27 cellular contexts compared by ENCODE assay signal in the genomic region with DNA sequence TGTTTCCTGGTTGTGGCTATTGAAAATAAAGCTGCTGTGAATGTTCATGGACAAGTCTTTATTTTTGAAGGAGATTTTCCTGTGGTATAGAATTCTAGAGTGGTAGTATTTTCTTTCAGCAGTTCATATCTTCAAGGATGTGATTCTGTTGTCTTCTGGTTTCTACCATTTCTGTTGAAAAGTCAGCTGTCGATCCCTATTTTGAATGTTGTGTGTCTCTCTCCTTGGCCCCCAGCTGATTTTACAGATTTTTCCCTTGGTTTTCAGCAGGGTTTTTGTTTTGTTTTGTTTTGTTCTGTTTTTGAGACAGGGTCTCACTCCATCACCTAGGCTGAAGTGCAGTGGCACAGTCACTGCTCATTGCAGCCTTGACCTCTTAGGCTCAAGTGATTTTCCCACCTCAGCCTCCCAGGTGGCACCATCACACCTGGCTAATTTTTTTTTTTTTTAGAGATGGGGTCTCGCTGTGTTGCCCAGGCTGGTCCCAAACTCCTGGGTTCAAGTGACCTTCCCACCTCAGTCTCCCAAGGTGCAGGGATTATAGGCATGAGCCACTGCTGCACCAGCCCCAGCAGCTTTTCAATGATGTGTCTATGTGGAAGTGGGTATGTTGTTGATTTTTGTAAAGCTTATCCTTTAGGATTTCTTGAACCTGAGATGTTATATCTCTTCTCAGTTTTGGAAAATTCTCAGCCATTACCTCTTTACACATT. TPM values are rescaled to one million over a fixed set of nuclear protein-coding genes. Genes with fewer than 3 reads are reported as not detected.
A peak's percentile ranks its signal among the peaks of the same experiment; 100 is the strongest.
DNase-seq lines count a peak whose midpoint lies in the region; ATAC-seq, FAIRE-seq and TF ChIP-seq lines count a peak whose summit lies in the region.
"Had no signal": no experiment of that assay in that cellular context is flagged by ENCODE, and none has a peak within 500 bp of the region (broad histone marks: within the 10 kb centered on the region; RNA-seq: fewer than 3 reads in every experiment).

No MANE protein-coding gene starts in this region.

- no peaks in the 10 kb centered on the region for H4K20me1 ChIP-seq in K562 (replicated peaks; ENCODE audit: control insufficient read depth, insufficient read depth, low read length)
- H4K20me1 ChIP-seq: BLaER1 had no signal

- H3K27me3 Mint-ChIP-seq in WTC11 (ENCODE audit: low read depth), result no peaks in the 10 kb centered on the region

- H2AFZ ChIP-seq in K562 (ENCODE audit: low read depth, low read length), result no peak overlapping the region

- peaks cover 12% of the 10 kb centered on the region for H3K9me3 Mint-ChIP-seq in WTC11
- H3K9me3 Mint-ChIP-seq: CD4-positive, alpha-beta memory T cell; CD8-positive, alpha-beta memory T cell had no signal

- intact Hi-C loops in K562 (cut with micrococcal nuclease), result no loop called here

- no TSS peak for BruUV-seq in K562 (replicated peaks; lab: Mats Ljungman, UMichigan)

- H3K27ac Mint-ChIP-seq in WTC11, result no peak overlapping the region
- H3K27ac Mint-ChIP-seq: CD4-positive, alpha-beta memory T cell; CD4-positive, CD25-positive, alpha-beta regulatory T cell had no signal

- H3K36me3 Mint-ChIP-seq in WTC11, result no peaks in the 10 kb centered on the region
- H3K36me3 Mint-ChIP-seq: CD14-positive monocyte; CD4-positive, CD25-positive, alpha-beta regulatory T cell; CD8-positive, alpha-beta memory T cell had no signal

- H3K9me3 ChIP-seq in K562 (replicated peaks; ENCODE audit: control insufficient read depth, insufficient read depth, low read depth, low read length), result no peaks in the 10 kb centered on the region
- no peaks in the 10 kb centered on the region for H3K9me3 ChIP-seq in small intestine (ENCODE audit: control insufficient read depth, low read depth)
- H3K9me3 ChIP-seq: BE2C had no signal

- H3K4me1 ChIP-seq in K562 (replicated peaks in 1 of 2; ENCODE audit: control insufficient read depth in 2 of 2, insufficient read depth in 2 of 2, low read length in 2 of 2), result no peaks in the 10 kb centered on the region
- H3K4me1 ChIP-seq in small intestine (ENCODE audit: control insufficient read depth in 2 of 2, insufficient read depth in 1 of 2, low read depth in 1 of 2, low read length in 1 of 2), result no peaks in the 10 kb centered on the region
- H3K4me1 ChIP-seq: BE2C had no signal

- CTCF ChIA-PET in WTC11 (lab: Charles Lee) (interaction anchor here (0.8 to 1.5 kb wide), 2 partner anchors 152 to 191 kb away, joined by 3 to 4 read pairs; a partner anchor contains a TSS), K562 (lab: Yijun Ruan, JAX; ENCODE audit: low intra/inter-chr PET ratio) (no interaction called here)

- TF ChIP-seq CTCF in WTC11 (IDR thresholded peaks at IDR 0.05), result no peak
- no peak for TF ChIP-seq CTCF in K562 (IDR thresholded peaks at IDR 0.05 in 2 of 3, conservative IDR thresholded peaks at IDR 0.05 in 1 of 3; ENCODE audit: insufficient read depth in 2 of 3, low read depth in 1 of 3, low read length in 3 of 3)

- TF ChIP-seq EP300 in K562 (IDR thresholded peaks at IDR 0.05; ENCODE audit: low read length), result no peak

- no peak overlapping the region for H3K9ac ChIP-seq in K562 (ENCODE audit: insufficient read depth in 1 of 2, low read depth in 2 of 2, low read length in 2 of 2)
- H3K9ac ChIP-seq: BLaER1 had no signal

- POLR2A ChIA-PET in WTC11 (lab: Charles Lee) (no interaction called here), K562 (lab: Yijun Ruan, JAX) (interaction anchor here (0.6 to 1.0 kb wide), 3 partner anchors 12 to 145 kb away, joined by 3 to 4 read pairs (median 3); no protein-coding TSS in a partner anchor)

- TF ChIP-seq POLR2A in K562 (conservative IDR thresholded peaks at IDR 0.05), result no peak
- TF ChIP-seq POLR2A in erythroblast (IDR thresholded peaks at IDR 0.05; ENCODE audit: low read length), result no peak

- no peaks in the 10 kb centered on the region for H3K79me2 ChIP-seq in K562 (ENCODE audit: control insufficient read depth, insufficient read depth, low read length)

- no peak for TF ChIP-seq RAD21 in K562 (CRISPR knock-in tag; conservative IDR thresholded peaks at IDR 0.05 in 1 of 2, IDR thresholded peaks at IDR 0.05 in 1 of 2)

- H3K4me3 ChIP-seq in K562 (no peak overlapping the region), small intestine (ENCODE audit: low read depth in 1 of 2, low read length in 2 of 2) (no peak overlapping the region)
- H3K4me3 ChIP-seq: BLaER1, GM12878 had no signal

- WGBS in K562 (ENCODE audit: insufficient coverage, low coverage, missing lambda C conversion rate), result 86% methylated on average over 2 of the region's 2 CpGs
- 88 to 96% (median 96%) methylated on average over 2 of the region's 2 CpGs for WGBS in small intestine, 3 donors

- no peaks in the 10 kb centered on the region for H3K9me1 ChIP-seq in K562 (ENCODE audit: control insufficient read depth, insufficient read depth, low read length)

- DNase-seq in WTC11 (ENCODE audit: low spot score), result no peak
- no peak for DNase-seq in K562 (ENCODE audit: extremely low read depth in 1 of 4, low spot score in 3 of 4)
- peak; percentile 24 for DNase-seq in mesenteric fat pad (ENCODE audit: low spot score)
- DNase-seq in T-helper 1 cell, result no peak
- no peak for DNase-seq in erythroblast (lab: John Stamatoyannopoulos, UW)
- DNase-seq in small intestine, result no peak
- DNase-seq: 8988T; ACHN; BE2C; C1 segment of cervical spinal cord; CD4-positive, alpha-beta memory T cell; CD4-positive, CD25-positive, alpha-beta regulatory T cell; CD8-positive, alpha-beta memory T cell; COR-L47; DMS 273 treated with DMSO at 0.1 percent for 48 hours; DMS153; DMS53; DMS79; DND-41; EL; GDM1 had no signal

- no peak overlapping the region for H3K4me3 Mint-ChIP-seq in WTC11
- H3K4me3 Mint-ChIP-seq: CD14-positive monocyte; CD4-positive, CD25-positive, alpha-beta regulatory T cell; CD8-positive, alpha-beta memory T cell had no signal

- peaks cover 11% of the 10 kb centered on the region for H3K4me1 Mint-ChIP-seq in WTC11
- H3K4me1 Mint-ChIP-seq: CD14-positive monocyte; CD4-positive, alpha-beta memory T cell; CD4-positive, CD25-positive, alpha-beta regulatory T cell; CD8-positive, alpha-beta memory T cell had no signal

- FAIRE-seq in K562 (lab: Jason Lieb, UNC) (no peak), small intestine (lab: Jason Lieb, UNC) (no peak)
- FAIRE-seq: A204.1, GM12878, GM12892, GM18507 had no signal

- no peak for ATAC-seq in WTC11
- no peak for ATAC-seq in K562
- ATAC-seq: GM12878 had no signal

- H3K4me2 ChIP-seq in K562 (ENCODE audit: insufficient read depth, low read length), result no peak overlapping the region
- H3K4me2 ChIP-seq: BLaER1 had no signal

- H3K36me3 ChIP-seq in K562 (ENCODE audit: control insufficient read depth, insufficient read depth, low read length) (peaks cover 46% of the 10 kb centered on the region), small intestine (ENCODE audit: control insufficient read depth in 2 of 2, insufficient read depth in 2 of 2, low read length in 2 of 2) (no peaks in the 10 kb centered on the region)
- H3K36me3 ChIP-seq: BE2C, BLaER1 had no signal

- H3K27me3 ChIP-seq in K562 (ENCODE audit: control insufficient read depth in 2 of 2, insufficient read depth in 2 of 2, low read length in 2 of 2) (no peaks in the 10 kb centered on the region), small intestine (ENCODE audit: control insufficient read depth in 2 of 2, insufficient read depth in 2 of 2, low read length in 2 of 2) (no peaks in the 10 kb centered on the region)
- H3K27me3 ChIP-seq: BE2C, BLaER1 had no signal

- H3K27ac ChIP-seq in K562 (ENCODE audit: extremely low read depth, low read depth, low read length) (no peak overlapping the region), small intestine (ENCODE audit: low read depth in 1 of 2, low read length in 1 of 2) (no peak overlapping the region)
- H3K27ac ChIP-seq: BLaER1 had no signal

- in situ Hi-C loops in K562 (cut with MboI), result no loop called here

RNA-seq across cellular contexts. Expression of a gene that starts 28.1 kb away (rescaled TPM):
- total RNA-seq in WTC11 (2021), result 2.9 to 3.1 TPM (median 3.0 TPM) in 3 replicates
- total RNA-seq in K562 (2011; cell fraction: chromatin; rRNA removed; ENCODE audit: low replicate concordance), result 69.4 and 86.7 TPM in 2 replicates
- 33.5 and 44.6 TPM in 2 replicates for total RNA-seq in K562 (2011; cell fraction: nucleolus; rRNA removed)
- 42.5 and 56.6 TPM in 2 replicates for total RNA-seq in K562 (2011; cell fraction: nucleoplasm; rRNA removed)
- total RNA-seq in K562 (2014; rRNA removed), result 23.9 and 25.2 TPM in 2 replicates
- 16.6 and 19.0 TPM in 2 replicates for total RNA-seq in K562 (2014; rRNA removed; fragmentation: Illumina TruSeq; extraction: Trizol)
- 16.2 and 19.1 TPM in 2 replicates for total RNA-seq in K562 (2015; rRNA removed; fragmentation: Illumina TruSeq; extraction: Trizol)
- total RNA-seq in K562 (2021), result 17.2 and 18.2 TPM in 2 replicates
- polyA plus RNA-seq in K562 (2011; rRNA removed), result 20.0 and 22.2 TPM in 2 replicates
- polyA plus RNA-seq in K562 (2011; cell fraction: cytosol; rRNA removed), result 12.2 and 17.2 TPM in 2 replicates
- 42.3 and 43.1 TPM in 2 replicates for polyA plus RNA-seq in K562 (2011; cell fraction: nucleus; rRNA removed)
- 12.5 and 19.8 TPM in 2 replicates for polyA plus RNA-seq in K562 (2012)
- polyA plus RNA-seq in K562 (2014; fragmentation: Illumina TruSeq; extraction: Trizol), result 16.5 and 18.1 TPM in 2 replicates
- polyA plus RNA-seq in K562 (2014; fragmentation: Nextera tagmentation; extraction: Ambion mirVana), result 10 to 100 TPM; 17.4 to 24.3 TPM
- 27.7 and 31.0 TPM in 2 replicates for polyA plus RNA-seq in K562 (2014; rRNA removed)
- 38.6 and 40.6 TPM in 2 replicates for polyA minus RNA-seq in K562 (2011; rRNA and poly(A)+ RNA removed)
- polyA minus RNA-seq in K562 (2011; cell fraction: cytosol; rRNA and poly(A)+ RNA removed), result 10.4 and 13.1 TPM in 2 replicates
- polyA minus RNA-seq in K562 (2011; cell fraction: nucleus; rRNA and poly(A)+ RNA removed), result 18.7 and 32.1 TPM in 2 replicates
- 2.1 TPM for total RNA-seq in mesenteric fat pad
- under 1 TPM in 2 of 3 donors, not detected in 1; 0.34 to 0.67 TPM for polyA plus RNA-seq in small intestine
- polyA plus RNA-seq: CD8-positive, alpha-beta memory T cell had no signal

RNA-seq across cellular contexts. Expression of a gene that starts 57.9 kb away (rescaled TPM):
- total RNA-seq in WTC11 (2021) (35.3 to 36.4 TPM (median 36.2 TPM) in 3 replicates), K562 (2014; rRNA removed) (143 and 187 TPM in 2 replicates), K562 (2014; rRNA removed; fragmentation: Illumina TruSeq; extraction: Trizol) (34.1 and 34.5 TPM in 2 replicates), K562 (2015; rRNA removed; fragmentation: Illumina TruSeq; extraction: Trizol) (61.7 and 78.2 TPM in 2 replicates), K562 (2021) (66.4 and 71.7 TPM in 2 replicates), mesenteric fat pad (54.7 TPM)
- total RNA-seq in K562 (2011; cell fraction: chromatin; rRNA removed; ENCODE audit: low replicate concordance), result 73.2 and 111 TPM in 2 replicates
- 69.7 and 70.4 TPM in 2 replicates for total RNA-seq in K562 (2011; cell fraction: nucleolus; rRNA removed)
- total RNA-seq in K562 (2011; cell fraction: nucleoplasm; rRNA removed), result 93.6 and 131 TPM in 2 replicates
- polyA plus RNA-seq in K562 (2011; rRNA removed) (61.3 and 68.5 TPM in 2 replicates), K562 (2014; fragmentation: Illumina TruSeq; extraction: Trizol) (31.0 and 60.0 TPM in 2 replicates), K562 (2014; fragmentation: Nextera tagmentation; extraction: Ambion mirVana) (10 to 100 TPM; 12.2 to 22.8 TPM), K562 (2014; rRNA removed) (92.2 and 107 TPM in 2 replicates), small intestine (100 to 1,000 TPM in 1 of 3 donors, 10 to 100 TPM in 2; 80.5 to 123 (median 97.5) TPM)
- polyA plus RNA-seq in K562 (2011; cell fraction: cytosol; rRNA removed), result 61.8 and 93.1 TPM in 2 replicates
- polyA plus RNA-seq in K562 (2011; cell fraction: nucleus; rRNA removed), result 51.5 and 53.5 TPM in 2 replicates
- polyA plus RNA-seq in K562 (2012), result 76.1 and 85.2 TPM in 2 replicates
- 29.3 and 37.7 TPM in 2 replicates for polyA minus RNA-seq in K562 (2011; rRNA and poly(A)+ RNA removed)
- 23.0 and 42.7 TPM in 2 replicates for polyA minus RNA-seq in K562 (2011; cell fraction: cytosol; rRNA and poly(A)+ RNA removed)
- 13.3 and 29.5 TPM in 2 replicates for polyA minus RNA-seq in K562 (2011; cell fraction: nucleus; rRNA and poly(A)+ RNA removed)
